In the genomic region with DNA sequence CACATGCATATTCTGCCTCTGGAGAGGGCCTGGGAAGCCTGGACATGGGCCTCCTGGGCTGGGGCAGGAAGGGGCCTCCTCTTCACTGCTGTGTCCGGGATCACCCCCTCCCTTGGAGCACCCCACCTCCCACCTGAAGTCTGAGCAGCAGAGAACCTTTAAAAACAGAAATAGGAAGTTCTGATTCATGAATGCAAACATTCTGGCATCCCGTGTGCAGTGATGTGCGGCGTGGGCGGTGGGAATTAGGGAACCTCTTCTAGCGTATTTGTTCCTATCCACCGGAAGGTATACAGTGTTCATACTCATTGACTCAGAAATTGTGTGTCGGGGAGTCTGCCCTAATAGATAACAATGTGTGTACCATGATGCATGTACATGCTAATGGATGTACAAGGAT, we compare ENCODE assay signal across 26 cellular contexts. TPM values are rescaled to one million over a fixed set of nuclear protein-coding genes. Genes with fewer than 3 reads are reported as not detected.
DNase-seq lines count a peak whose midpoint lies in the region; ATAC-seq, FAIRE-seq and TF ChIP-seq lines count a peak whose summit lies in the region.
"Had no signal": no experiment of that assay in that cellular context is flagged by ENCODE, and none has a peak within 500 bp of the region (broad histone marks: within the 10 kb centered on the region; RNA-seq: fewer than 3 reads in every experiment).

No MANE protein-coding gene starts in this region.

- POLR2A ChIA-PET in GM12878 (lab: Charles Lee) = no interaction called here

- H3K9me3 Mint-ChIP-seq in endothelial cell (ENCODE audit: unreplicated experiment) = no peaks in the 10 kb centered on the region
- H3K9me3 Mint-ChIP-seq: activated naive CD4-positive, alpha-beta T cell treated with anti-CD3 and anti-CD28 coated beads, Interleukin-2, amount 50 U/mL, for 24 hours had no signal

- H3K27me3 ChIP-seq in BLaER1 = no peaks in the 10 kb centered on the region
- no peaks in the 10 kb centered on the region for H3K27me3 ChIP-seq in GM23248 (replicated peaks; ENCODE audit: insufficient read depth)
- peaks cover 0 to 11% of the 10 kb centered on the region in 2 experiments; a peak in 2 of 4 replicates for H3K27me3 ChIP-seq in GM12878 (replicated peaks in 1 of 2; ENCODE audit: control insufficient read depth in 2 of 2, insufficient read depth in 2 of 2, low read length in 1 of 2)
- H3K27me3 ChIP-seq: esophagus squamous epithelium, hepatocyte, neutrophil, transverse colon had no signal

- WGBS in GM23248 (ENCODE audit: low coverage in 1 of 2, low lambda C conversion rate in 2 of 2, missing lambda C conversion rate in 2 of 2), 2 experiments = 85 to 86% methylated on average over 8 of the region's 8 CpGs
- 2% methylated on average over 8 of the region's 8 CpGs for WGBS in GM12878 (ENCODE audit: insufficient coverage, insufficient replicate concordance, low lambda C conversion rate, missing lambda C conversion rate)

- H3K4me1 ChIP-seq in BLaER1 (peaks cover 51% of the 10 kb centered on the region), GM23248 (ENCODE audit: insufficient read depth) (peaks cover 22% of the 10 kb centered on the region), GM12878 (ENCODE audit: control insufficient read depth, insufficient read depth, low read length) (no peaks in the 10 kb centered on the region), kidney (ENCODE audit: control insufficient read depth in 1 of 2, insufficient read depth in 1 of 2, low read depth in 1 of 2, low read length in 2 of 2) (peaks cover 0 to 3% of the 10 kb centered on the region in 2 donors)

- ATAC-seq in GM12878 = no peak
- no peak for ATAC-seq in GM19397 (IDR thresholded peaks at IDR 0.05; ENCODE audit: unreplicated experiment)
- ATAC-seq in HG03097 (IDR thresholded peaks at IDR 0.05; ENCODE audit: low FRiP score, unreplicated experiment) = no peak
- ATAC-seq: WTC11 had no signal

- CTCF ChIA-PET in GM12878 (lab: Yijun Ruan, JAX) = no interaction called here

- in situ Hi-C loops in GM23248 (cut with MboI) = no loop called here
- in situ Hi-C loops in GM12878 (cut with MboI) = no loop called here

- BruUV-seq in GM12878 (replicated peaks; lab: Mats Ljungman, UMichigan) = no TSS peak

- H3K27ac ChIP-seq in BLaER1 (no peak overlapping the region), GM23248 (no peak overlapping the region), GM12878 (ENCODE audit: control insufficient read depth, insufficient read depth) (no peak overlapping the region), kidney (ENCODE audit: low read depth in 2 of 2, low read length in 2 of 2) (no peak overlapping the region)
- H3K27ac ChIP-seq: esophagus squamous epithelium, hepatocyte, neutrophil, skin epidermis, transverse colon had no signal

- H3K36me3 Mint-ChIP-seq in endothelial cell (ENCODE audit: low read depth, unreplicated experiment) = no peaks in the 10 kb centered on the region
- H3K36me3 Mint-ChIP-seq: activated naive CD4-positive, alpha-beta T cell treated with anti-CD3 and anti-CD28 coated beads, Interleukin-2, amount 50 U/mL, for 24 hours had no signal

- H3K4me3 Mint-ChIP-seq in endothelial cell (ENCODE audit: unreplicated experiment) = no peak overlapping the region
- H3K4me3 Mint-ChIP-seq: activated CD4-positive, alpha-beta T cell treated with anti-CD3 and anti-CD28 coated beads, Interleukin-2, amount 10 ng/mL, durations not matched to agents 7 days and 5 days; activated naive CD4-positive, alpha-beta T cell treated with anti-CD3 and anti-CD28 coated beads, Interleukin-2, amount 50 U/mL, for 24 hours; B cell; naive B cell; WTC11 had no signal

- SMC1A ChIA-PET in GM12878 (lab: Charles Lee; ENCODE audit: uncharacterized antibody, unreplicated experiment) = no interaction called here

- no peak for TF ChIP-seq POLR2A in GM12878 (IDR thresholded peaks at IDR 0.05; ENCODE audit: low read depth, low read length)

- DNase-seq in GM23248 (peak; percentile 15), GM12878 (ENCODE audit: low read depth, low spot score) (no peak), mesenteric fat pad (ENCODE audit: low spot score) (peak; percentile 47), kidney (no peak), endothelial cell (ENCODE audit: low spot score) (no peak)
- DNase-seq: activated CD4-positive, alpha-beta T cell treated with anti-CD3 and anti-CD28 coated beads, Interleukin-2, amount 10 ng/mL, durations not matched to agents 7 days and 5 days; amygdala; cortex of kidney; esophagus squamous epithelium; naive B cell; NCI-H1048; NCI-H1694 treated with DMSO at 0.1 percent for 48 hours; NCI-H526; NK-92 treated with Interleukin-12 subunit alpha and Interleukin-12 subunit beta, amount 100 ng/mL, for 24 hours; stimulated activated CD4-positive, alpha-beta T cell treated with anti-CD3 and anti-CD28 coated beads, Interleukin-2, amount 100 ng/mL, for 24 hours; T-helper 9 cell; transverse colon had no signal

- H3K9me2 ChIP-seq in GM23248 (ENCODE audit: insufficient read depth) = no peaks in the 10 kb centered on the region

- H3K79me2 ChIP-seq in GM23248 (ENCODE audit: insufficient read depth) = peaks cover 30% of the 10 kb centered on the region
- no peaks in the 10 kb centered on the region for H3K79me2 ChIP-seq in GM12878 (ENCODE audit: control insufficient read depth, insufficient read depth, low read length)

- no peak for FAIRE-seq in GM12878 (lab: Jason Lieb, UNC)
- FAIRE-seq in kidney (lab: Jason Lieb, UNC) = no peak

- peak overlapping the region; percentile 60 for H3K4me2 ChIP-seq in BLaER1
- no peak overlapping the region for H3K4me2 ChIP-seq in GM23248 (ENCODE audit: unreplicated experiment)
- H3K4me2 ChIP-seq in GM12878 (ENCODE audit: control insufficient read depth, insufficient read depth) = no peak overlapping the region
- H3K4me2 ChIP-seq: hepatocyte had no signal

- H3K27ac Mint-ChIP-seq in endothelial cell (ENCODE audit: unreplicated experiment) = no peak overlapping the region
- H3K27ac Mint-ChIP-seq: activated CD4-positive, alpha-beta T cell treated with anti-CD3 and anti-CD28 coated beads, Interleukin-2, amount 10 ng/mL, durations not matched to agents 7 days and 5 days; activated naive CD4-positive, alpha-beta T cell treated with anti-CD3 and anti-CD28 coated beads, Interleukin-2, amount 50 U/mL, for 24 hours; B cell; WTC11 had no signal

- intact Hi-C loops in GM12878 (cut with micrococcal nuclease; ENCODE audit: unreplicated experiment) = no loop called here
- intact Hi-C loops in kidney (cut with DNase I) = no loop called here

- peaks cover 62% of the 10 kb centered on the region for H3K36me3 ChIP-seq in BLaER1
- H3K36me3 ChIP-seq in GM23248 (ENCODE audit: low read depth) = no peaks in the 10 kb centered on the region
- no peaks in the 10 kb centered on the region for H3K36me3 ChIP-seq in GM12878 (ENCODE audit: control insufficient read depth in 2 of 2, insufficient read depth in 2 of 2, low read length in 1 of 2)
- no peaks in the 10 kb centered on the region for H3K36me3 ChIP-seq in kidney (ENCODE audit: control insufficient read depth in 1 of 2, insufficient read depth in 2 of 2, low read length in 2 of 2)
- H3K36me3 ChIP-seq: neutrophil, transverse colon had no signal

- RAD21 ChIA-PET in GM12878 (lab: Charles Lee; ENCODE audit: unreplicated experiment) = no interaction called here

- no peaks in the 10 kb centered on the region for H3K4me1 Mint-ChIP-seq in endothelial cell (ENCODE audit: unreplicated experiment)
- H3K4me1 Mint-ChIP-seq: activated CD4-positive, alpha-beta T cell treated with anti-CD3 and anti-CD28 coated beads, Interleukin-2, amount 10 ng/mL, durations not matched to agents 7 days and 5 days; activated naive CD4-positive, alpha-beta T cell treated with anti-CD3 and anti-CD28 coated beads, Interleukin-2, amount 50 U/mL, for 24 hours; B cell had no signal

- H3F3A ChIP-seq in GM23248 (ENCODE audit: insufficient read depth) = peaks cover 11% of the 10 kb centered on the region; the same call in 1 of the 2 replicates

- H3K4me3 ChIP-seq in BLaER1 (no peak overlapping the region), GM23248 (no peak overlapping the region), GM12878 (no peak overlapping the region), kidney (ENCODE audit: low read length in 2 of 2) (no peak overlapping the region)
- H3K4me3 ChIP-seq: esophagus squamous epithelium, hepatocyte, skin epidermis, transverse colon had no signal

- H3K9ac ChIP-seq in BLaER1 (no peak overlapping the region), GM23248 (no peak overlapping the region), GM12878 (ENCODE audit: control insufficient read depth, insufficient read depth, low read length) (no peak overlapping the region), kidney (ENCODE audit: low read length in 2 of 2) (no peak overlapping the region)

- H3K9me3 ChIP-seq in BLaER1 (no peaks in the 10 kb centered on the region), GM23248 (ENCODE audit: low read depth) (no peaks in the 10 kb centered on the region), GM12878 (replicated peaks; ENCODE audit: control insufficient read depth, insufficient read depth, low read length) (no peaks in the 10 kb centered on the region), kidney (ENCODE audit: control insufficient read depth in 1 of 2, low read length in 2 of 2) (no peaks in the 10 kb centered on the region)
- H3K9me3 ChIP-seq: esophagus squamous epithelium, neutrophil, transverse colon had no signal

- no peak for TF ChIP-seq RAD21 in GM12878 (IDR thresholded peaks at IDR 0.05; ENCODE audit: insufficient read depth, low read depth, low read length)

- H2AFZ ChIP-seq in GM23248 (no peak overlapping the region), GM12878 (ENCODE audit: control insufficient read depth, low read depth, low read length) (no peak overlapping the region)
- H2AFZ ChIP-seq: hepatocyte had no signal

- no peak for TF ChIP-seq EP300 in GM12878 (IDR thresholded peaks at IDR 0.05; ENCODE audit: borderline replicate concordance in 1 of 2, control insufficient read depth in 1 of 2, low read depth in 2 of 2, low read length in 2 of 2)

- no peak for TF ChIP-seq CTCF in GM12878 (IDR thresholded peaks at IDR 0.05 in 2 of 3, conservative IDR thresholded peaks at IDR 0.05 in 1 of 3; ENCODE audit: control insufficient read depth in 2 of 3, extremely low read depth in 1 of 3, insufficient read depth in 1 of 3, low read depth in 3 of 3, low read length in 3 of 3)
- TF ChIP-seq CTCF in kidney (IDR thresholded peaks at IDR 0.05; ENCODE audit: borderline replicate concordance, extremely low read depth, insufficient read depth) = no peak
- TF ChIP-seq CTCF in endothelial cell (IDR thresholded peaks at IDR 0.05; ENCODE audit: unreplicated experiment) = no peak

- H4K20me1 ChIP-seq in BLaER1 = peaks cover 76% of the 10 kb centered on the region
- H4K20me1 ChIP-seq in GM23248 (ENCODE audit: insufficient read depth) = no peaks in the 10 kb centered on the region
- H4K20me1 ChIP-seq in GM12878 (ENCODE audit: control insufficient read depth, insufficient read depth) = no peaks in the 10 kb centered on the region

- H3K27me3 Mint-ChIP-seq in endothelial cell (ENCODE audit: unreplicated experiment) = peaks cover 4% of the 10 kb centered on the region
- H3K27me3 Mint-ChIP-seq: activated CD4-positive, alpha-beta T cell treated with anti-CD3 and anti-CD28 coated beads, Interleukin-2, amount 10 ng/mL, durations not matched to agents 7 days and 5 days; activated naive CD4-positive, alpha-beta T cell treated with anti-CD3 and anti-CD28 coated beads, Interleukin-2, amount 50 U/mL, for 24 hours had no signal

RNA-seq across cellular contexts. Expression of gene C14orf132, which starts 46.2 kb away (rescaled TPM):
- 18.6 TPM in 2 replicates for total RNA-seq in GM23248 (2014; rRNA removed; shearing (Covaris generic))
- polyA plus RNA-seq in GM23248 (2016; fragmentation: Nextera tagmentation; extraction: Ambion mirVana) (25.7 and 26.2 TPM in 2 replicates), GM12878 (2011; rRNA removed) (1.1 and 1.2 TPM in 2 replicates), GM12878 (2014; fragmentation: Illumina TruSeq; extraction: Trizol) (0.01 TPM in 1 of 2 replicates, not detected in the other), GM12878 (2014; fragmentation: Nextera tagmentation; extraction: Ambion mirVana) (not detected), GM12878 (2014; rRNA removed) (0.01 TPM in 1 of 2 replicates, not detected in the other), GM12878 (2016; fragmentation: Nextera tagmentation; extraction: Ambion mirVana) (under 1 TPM; 0.09 to 0.12 TPM), kidney (ENCODE audit: insufficient read depth, low read depth, low replicate concordance) (6.0 TPM)
- total RNA-seq in GM12878 (2013; cell fraction: nucleolus; rRNA removed) = 0.24 and 0.42 TPM in 2 replicates
- total RNA-seq in GM12878 (2014; rRNA removed) (under 0.01 TPM in 1 of 2 replicates, not detected in the other), GM12878 (2014; rRNA removed; fragmentation: Illumina TruSeq; extraction: Trizol) (under 0.01 TPM in 1 of 2 replicates, not detected in the other), GM12878 (2021) (0.05 and 0.19 TPM in 2 replicates), mesenteric fat pad (2.7 TPM), kidney (17.5 TPM), endothelial cell (ENCODE audit: unreplicated experiment) (4.4 TPM)
- polyA plus RNA-seq in GM12878 (2011; ENCODE audit: low read depth) = 0.09 TPM
- polyA plus RNA-seq in GM12878 (2011; cell fraction: cytosol; rRNA removed) = 0.90 and 0.93 TPM in 2 replicates
- 0.92 and 1.4 TPM in 2 replicates for polyA plus RNA-seq in GM12878 (2011; cell fraction: nucleus; rRNA removed)
- polyA plus RNA-seq in GM12878 (2012) = 0.59 and 0.61 TPM in 2 replicates
- 1.4 and 1.8 TPM in 2 replicates for polyA minus RNA-seq in GM12878 (2011; rRNA and poly(A)+ RNA removed)
- 0.27 and 0.73 TPM in 2 replicates for polyA minus RNA-seq in GM12878 (2011; cell fraction: cytosol; rRNA and poly(A)+ RNA removed)
- polyA minus RNA-seq in GM12878 (2011; cell fraction: nucleus; rRNA and poly(A)+ RNA removed) = 0.36 and 0.67 TPM in 2 replicates

Comparison
In these comparisons a context has a peak if more than half of its experiments do, and no peak if none do; other contexts are left out.
1. DNase-seq: peak in GM23248 (single experiment) and mesenteric fat pad (single experiment); none in GM12878 (single experiment), kidney (single experiment) and endothelial cell (single experiment).